Comparison of ENCODE assay signal across 1 cellular context in the genomic region with DNA sequence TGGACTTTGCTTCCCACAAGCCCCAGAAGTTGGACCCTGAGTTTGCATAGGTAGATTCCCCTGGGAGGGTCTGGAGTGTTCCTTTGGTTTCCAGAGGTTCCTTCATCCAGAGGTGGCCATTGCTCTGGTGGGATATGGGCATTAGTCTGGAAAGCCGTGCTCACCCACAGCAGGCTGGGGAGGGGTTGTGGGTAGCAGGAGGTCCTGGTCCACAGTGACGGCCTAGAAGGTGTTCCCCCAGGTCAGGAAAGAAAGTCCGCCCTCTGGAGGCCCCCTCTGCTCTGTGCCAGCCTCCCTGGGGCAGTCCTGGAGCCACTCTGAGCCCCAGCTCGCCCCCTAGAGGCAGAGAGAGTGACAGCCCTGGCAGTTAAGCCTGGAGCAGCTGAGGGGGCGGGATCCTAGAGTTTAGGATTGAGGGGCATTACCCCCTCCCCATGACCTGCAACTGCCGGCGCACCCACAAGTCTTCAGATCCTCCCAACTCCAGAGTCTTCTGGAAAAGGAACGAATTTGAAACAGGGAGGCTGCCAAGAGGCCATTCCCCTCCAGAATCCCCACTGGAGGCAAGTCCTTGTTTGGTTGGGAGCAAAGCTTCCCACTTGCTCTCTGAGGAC.
TF ChIP-seq lines count a peak whose summit lies in the region.

No MANE protein-coding gene starts in this region.

TF ChIP-seq in HEK293, 187 proteins besides CTCF, POLR2A, EP300 and RAD21 (continued from another document):
- TF ChIP-seq, protein P1, sequence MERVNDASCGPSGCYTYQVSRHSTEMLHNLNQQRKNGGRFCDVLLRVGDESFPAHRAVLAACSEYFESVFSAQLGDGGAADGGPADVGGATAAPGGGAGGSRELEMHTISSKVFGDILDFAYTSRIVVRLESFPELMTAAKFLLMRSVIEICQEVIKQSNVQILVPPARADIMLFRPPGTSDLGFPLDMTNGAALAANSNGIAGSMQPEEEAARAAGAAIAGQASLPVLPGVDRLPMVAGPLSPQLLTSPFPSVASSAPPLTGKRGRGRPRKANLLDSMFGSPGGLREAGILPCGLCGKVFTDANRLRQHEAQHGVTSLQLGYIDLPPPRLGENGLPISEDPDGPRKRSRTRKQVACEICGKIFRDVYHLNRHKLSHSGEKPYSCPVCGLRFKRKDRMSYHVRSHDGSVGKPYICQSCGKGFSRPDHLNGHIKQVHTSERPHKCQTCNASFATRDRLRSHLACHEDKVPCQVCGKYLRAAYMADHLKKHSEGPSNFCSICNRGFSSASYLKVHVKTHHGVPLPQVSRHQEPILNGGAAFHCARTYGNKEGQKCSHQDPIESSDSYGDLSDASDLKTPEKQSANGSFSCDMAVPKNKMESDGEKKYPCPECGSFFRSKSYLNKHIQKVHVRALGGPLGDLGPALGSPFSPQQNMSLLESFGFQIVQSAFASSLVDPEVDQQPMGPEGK (tag by site-specific recombination; IDR thresholded peaks at IDR 0.05) = 0 out of 2 replicates have a peak, but pooled peaks have one; percentile 42
- TF ChIP-seq ZNF391 (tag by site-specific recombination; IDR thresholded peaks at IDR 0.05; ENCODE audit: borderline replicate concordance, low read depth) = no peak
- TF ChIP-seq, protein P2, sequence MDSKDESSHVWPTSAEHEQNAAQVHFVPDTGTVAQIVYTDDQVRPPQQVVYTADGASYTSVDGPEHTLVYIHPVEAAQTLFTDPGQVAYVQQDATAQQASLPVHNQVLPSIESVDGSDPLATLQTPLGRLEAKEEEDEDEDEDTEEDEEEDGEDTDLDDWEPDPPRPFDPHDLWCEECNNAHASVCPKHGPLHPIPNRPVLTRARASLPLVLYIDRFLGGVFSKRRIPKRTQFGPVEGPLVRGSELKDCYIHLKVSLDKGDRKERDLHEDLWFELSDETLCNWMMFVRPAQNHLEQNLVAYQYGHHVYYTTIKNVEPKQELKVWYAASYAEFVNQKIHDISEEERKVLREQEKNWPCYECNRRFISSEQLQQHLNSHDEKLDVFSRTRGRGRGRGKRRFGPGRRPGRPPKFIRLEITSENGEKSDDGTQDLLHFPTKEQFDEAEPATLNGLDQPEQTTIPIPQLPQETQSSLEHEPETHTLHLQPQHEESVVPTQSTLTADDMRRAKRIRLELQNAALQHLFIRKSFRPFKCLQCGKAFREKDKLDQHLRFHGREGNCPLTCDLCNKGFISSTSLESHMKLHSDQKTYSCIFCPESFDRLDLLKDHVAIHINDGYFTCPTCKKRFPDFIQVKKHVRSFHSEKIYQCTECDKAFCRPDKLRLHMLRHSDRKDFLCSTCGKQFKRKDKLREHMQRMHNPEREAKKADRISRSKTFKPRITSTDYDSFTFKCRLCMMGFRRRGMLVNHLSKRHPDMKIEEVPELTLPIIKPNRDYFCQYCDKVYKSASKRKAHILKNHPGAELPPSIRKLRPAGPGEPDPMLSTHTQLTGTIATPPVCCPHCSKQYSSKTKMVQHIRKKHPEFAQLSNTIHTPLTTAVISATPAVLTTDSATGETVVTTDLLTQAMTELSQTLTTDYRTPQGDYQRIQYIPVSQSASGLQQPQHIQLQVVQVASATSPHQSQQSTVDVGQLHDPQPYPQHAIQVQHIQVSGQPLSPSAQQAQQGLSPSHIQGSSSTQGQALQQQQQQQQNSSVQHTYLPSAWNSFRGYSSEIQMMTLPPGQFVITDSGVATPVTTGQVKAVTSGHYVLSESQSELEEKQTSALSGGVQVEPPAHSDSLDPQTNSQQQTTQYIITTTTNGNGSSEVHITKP (tag by site-specific recombination; IDR thresholded peaks at IDR 0.05) = peak; percentile 87
